ENCODE assay signal across 10 cellular contexts in genomic region chr7:107889992-107890391, GRCh38. TPM values are rescaled to one million over a fixed set of nuclear protein-coding genes. Genes with fewer than 3 reads are reported as not detected.
DNase-seq lines count a peak whose midpoint lies in the region; ATAC-seq, FAIRE-seq and TF ChIP-seq lines count a peak whose summit lies in the region.
"Had no signal": no experiment of that assay in that cellular context is flagged by ENCODE, and none has a peak within 500 bp of the region (broad histone marks: within the 10 kb centered on the region; RNA-seq: fewer than 3 reads in every experiment).

No MANE protein-coding gene starts in this region.

- peaks cover 7% of the 10 kb centered on the region for H3K36me3 Mint-ChIP-seq in activated naive CD8-positive, alpha-beta T cell treated with anti-CD3 and anti-CD28 coated beads, Interleukin-2, amount 10 ng/mL, durations not matched to agents 7 days and 5 days

- FAIRE-seq in frontal cortex (lab: Jason Lieb, UNC), result no peak
- FAIRE-seq: D721Med had no signal

- H3K4me3 ChIP-seq in HEK293 (ENCODE audit: low read depth, low read length) (no peak overlapping the region), neural cell (ENCODE audit: low read length) (no peak overlapping the region)

- no peak for ATAC-seq in activated naive CD8-positive, alpha-beta T cell treated with anti-CD3 and anti-CD28 coated beads, Interleukin-2, amount 10 ng/mL, durations not matched to agents 7 days and 5 days (ENCODE audit: low read depth)

- peaks cover 28% of the 10 kb centered on the region for H3K4me1 Mint-ChIP-seq in activated naive CD8-positive, alpha-beta T cell treated with anti-CD3 and anti-CD28 coated beads, Interleukin-2, amount 10 ng/mL, durations not matched to agents 7 days and 5 days

- no peak for TF ChIP-seq CTCF in 22Rv1 (IDR thresholded peaks at IDR 0.05)
- no peak for TF ChIP-seq CTCF in HEK293 (tag by site-specific recombination; IDR thresholded peaks at IDR 0.05)
- no peak for TF ChIP-seq CTCF in neural cell (IDR thresholded peaks at IDR 0.05; ENCODE audit: poor library complexity, severe bottlenecking)

- no peak for TF ChIP-seq RAD21 in neural cell (conservative IDR thresholded peaks at IDR 0.05)

- H3K9me3 ChIP-seq in HEK293 (ENCODE audit: control insufficient read depth, insufficient read depth, low read depth, low read length) (no peaks in the 10 kb centered on the region), neural cell (ENCODE audit: low read length) (no peaks in the 10 kb centered on the region)

- H3K36me3 ChIP-seq in HEK293 (ENCODE audit: control insufficient read depth in 2 of 2, insufficient read depth in 1 of 2, low read length in 2 of 2), result peaks cover 0 to 22% of the 10 kb centered on the region in 2 experiments; a peak in 2 of 3 replicates
- H3K36me3 ChIP-seq in neural cell (ENCODE audit: insufficient read depth, low read length), result peaks cover 4% of the 10 kb centered on the region

- H3K9me3 Mint-ChIP-seq in activated naive CD8-positive, alpha-beta T cell treated with anti-CD3 and anti-CD28 coated beads, Interleukin-2, amount 10 ng/mL, durations not matched to agents 7 days and 5 days, result no peaks in the 10 kb centered on the region

- H3K79me2 ChIP-seq in neural cell (replicated peaks; ENCODE audit: insufficient read depth, low read length), result peaks cover 34% of the 10 kb centered on the region

- TF ChIP-seq EP300 in neural cell (conservative IDR thresholded peaks at IDR 0.05; ENCODE audit: poor library complexity, severe bottlenecking), result no peak

- POLR2A ChIA-PET in HEK293 (lab: Yijun Ruan, JAX), result interaction anchor here (1.0 kb wide), 1 partner anchor 147 kb away, joined by 4 read pairs; no protein-coding TSS in a partner anchor
- POLR2A ChIA-PET in activated naive CD8-positive, alpha-beta T cell treated with anti-CD3 and anti-CD28 coated beads, Interleukin-2, amount 10 ng/mL, durations not matched to agents 7 days and 5 days (lab: Charles Lee), result interaction anchor here (0.9 to 3.6 kb wide), 3 partner anchors 11 to 721 kb away, joined by 3 to 19 read pairs (median 3); partner anchors contain the start of gene CBLL1

- no peak overlapping the region for H2AFZ ChIP-seq in neural cell (ENCODE audit: low read depth, low read length)

- H3K9me2 ChIP-seq in neural cell (ENCODE audit: insufficient read depth, low read length), result no peaks in the 10 kb centered on the region

- H3F3A ChIP-seq in neural cell (ENCODE audit: insufficient read depth, low read length, poor library complexity, severe bottlenecking), result no peaks in the 10 kb centered on the region

- CTCF ChIA-PET in HEK293 (lab: Yijun Ruan, JAX), result interaction anchor here (1.0 to 3.5 kb wide), 5 partner anchors 10 to 256 kb away, joined by 4 to 28 read pairs (median 5); no protein-coding TSS in a partner anchor

- no peak for DNase-seq in activated naive CD8-positive, alpha-beta T cell treated with anti-CD3 and anti-CD28 coated beads, Interleukin-2, amount 10 ng/mL, durations not matched to agents 7 days and 5 days
- DNase-seq in frontal cortex (ENCODE audit: low spot score in 2 of 2) (no peak), ureter (ENCODE audit: low spot score) (no peak), NCI-H146 treated with DMSO at 0.1 percent for 48 hours (lab: John Stamatoyannopoulos, UW; ENCODE audit: unreplicated experiment) (no peak), glomerular visceral epithelial cell (ENCODE audit: extremely low spot score) (no peak)
- DNase-seq: activated effector memory CD4-positive, alpha-beta T cell treated with anti-CD3 and anti-CD28 coated beads, Interleukin-2, amount 50 U/mL, for 16 hours had no signal

- peak overlapping the region; percentile 100 for H3K27ac Mint-ChIP-seq in activated naive CD8-positive, alpha-beta T cell treated with anti-CD3 and anti-CD28 coated beads, Interleukin-2, amount 10 ng/mL, durations not matched to agents 7 days and 5 days

- peak overlapping the region; percentile 90 for H3K9ac ChIP-seq in neural cell (ENCODE audit: low read length)

- no peak overlapping the region for H3K4me2 ChIP-seq in neural cell (ENCODE audit: low read length)

- H3K4me3 Mint-ChIP-seq in activated naive CD8-positive, alpha-beta T cell treated with anti-CD3 and anti-CD28 coated beads, Interleukin-2, amount 10 ng/mL, durations not matched to agents 7 days and 5 days, result peak overlapping the region; percentile 100

- H3K27me3 Mint-ChIP-seq in activated naive CD8-positive, alpha-beta T cell treated with anti-CD3 and anti-CD28 coated beads, Interleukin-2, amount 10 ng/mL, durations not matched to agents 7 days and 5 days, result peaks cover 4% of the 10 kb centered on the region

- peaks cover 2% of the 10 kb centered on the region; the same call in 1 of the 2 replicates for H3K4me1 ChIP-seq in HEK293 (ENCODE audit: control insufficient read depth, insufficient read depth, low read length)

- no peaks in the 10 kb centered on the region for H3K27me3 ChIP-seq in neural cell (ENCODE audit: insufficient read depth, low read depth, low read length)

- no peaks in the 10 kb centered on the region for H4K20me1 ChIP-seq in neural cell (ENCODE audit: insufficient read depth)

- H3K27ac ChIP-seq in 22Rv1, result peak overlapping the region; percentile 90
- no peak overlapping the region for H3K27ac ChIP-seq in HEK293 (ENCODE audit: extremely low read depth, low read depth, low read length)
- H3K27ac ChIP-seq in neural cell (ENCODE audit: low read length), result peak overlapping the region; percentile 89

TF ChIP-seq in HEK293, 187 proteins besides CTCF, POLR2A, EP300 and RAD21:
- TF ChIP-seq ZBTB17 (tag by site-specific recombination; IDR thresholded peaks at IDR 0.05) (peak; percentile 83), ZNF184 (tag by site-specific recombination; IDR thresholded peaks at IDR 0.05) (no peak)

TF ChIP-seq in neural cell, 6 proteins besides CTCF, POLR2A, EP300 and RAD21:
- no peak for TF ChIP-seq MXI1 (conservative IDR thresholded peaks at IDR 0.05; ENCODE audit: poor library complexity, severe bottlenecking)
- TF ChIP-seq EZH2 (IDR thresholded peaks at IDR 0.05; ENCODE audit: borderline replicate concordance, insufficient read depth, low read length, poor library complexity, severe bottlenecking), result no peak
- no peak for TF ChIP-seq SMC3 (conservative IDR thresholded peaks at IDR 0.05; ENCODE audit: poor library complexity)
- TF ChIP-seq TAF1 (IDR thresholded peaks at IDR 0.05; ENCODE audit: low read depth), result no peak

RNA-seq across cellular contexts. Expression of gene DLD, which starts 1.0 kb away (rescaled TPM):
- total RNA-seq in activated naive CD8-positive, alpha-beta T cell treated with anti-CD3 and anti-CD28 coated beads, Interleukin-2, amount 10 ng/mL, durations not matched to agents 7 days and 5 days, result 10 to 100 TPM; 56.3 to 56.9 TPM
- polyA plus RNA-seq in neural cell, result 142 and 214 TPM in 2 replicates
- 131 and 178 TPM in 2 replicates for polyA minus RNA-seq in neural cell
- total RNA-seq in frontal cortex (54.6 TPM), ureter (85.7 TPM)
